Comparison of ENCODE assay signal across 12 cellular contexts in the genomic region with DNA sequence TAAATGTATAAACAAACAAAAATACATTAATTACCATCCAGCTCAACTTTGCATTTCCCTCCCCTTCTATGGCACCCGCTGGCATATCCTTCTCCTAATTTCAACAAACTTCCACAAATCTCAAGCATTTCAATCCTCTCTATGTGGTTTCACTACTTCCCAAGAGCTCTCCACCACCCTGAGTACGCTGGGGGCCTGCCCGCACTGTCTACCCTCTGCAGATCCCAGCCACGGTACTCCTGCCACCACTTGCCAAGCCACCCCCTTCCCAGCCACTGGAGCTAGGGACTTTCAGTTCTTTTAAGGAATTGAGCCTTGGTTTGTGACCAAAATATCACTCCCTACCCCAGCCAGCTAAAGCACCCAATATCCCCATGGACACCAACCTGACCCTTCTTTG. TPM values are rescaled to one million over a fixed set of nuclear protein-coding genes. Genes with fewer than 3 reads are reported as not detected.
A peak's percentile ranks its signal among the peaks of the same experiment; 100 is the strongest.
DNase-seq lines count a peak whose midpoint lies in the region; ATAC-seq and TF ChIP-seq lines count a peak whose summit lies in the region.
"Had no signal": no experiment of that assay in that cellular context is flagged by ENCODE, and none has a peak within 500 bp of the region (broad histone marks: within the 10 kb centered on the region; RNA-seq: fewer than 3 reads in every experiment).

No MANE protein-coding gene starts in this region.

- ATAC-seq in right cardiac atrium (no peak), Right ventricle myocardium superior (ENCODE audit: poor library complexity) (no peak), HG03469 (IDR thresholded peaks at IDR 0.05; ENCODE audit: unreplicated experiment) (no peak), HG03565 (IDR thresholded peaks at IDR 0.05; ENCODE audit: unreplicated experiment) (no peak)
- ATAC-seq: sciatic nerve had no signal

- H4K91ac ChIP-seq in trophoblast cell (ENCODE audit: low read depth, low read length) = no peak overlapping the region

- peaks cover 0 to 4% of the 10 kb centered on the region in 2 experiments for H3K36me3 ChIP-seq in trophoblast cell (ENCODE audit: control insufficient read depth in 1 of 2, insufficient read depth in 2 of 2, low read length in 2 of 2)

- H3K4me3 Mint-ChIP-seq in brain (peak overlapping the region; percentile 64 to 86 (median 85)), nephron (peak overlapping the region; percentile 69 to 82 (median 80))

- no peaks in the 10 kb centered on the region for H3K9me3 ChIP-seq in right cardiac atrium (ENCODE audit: control insufficient read depth, low read length)
- H3K9me3 ChIP-seq in trophoblast cell (ENCODE audit: insufficient read depth, low read depth, low read length) = peaks cover 3% of the 10 kb centered on the region

- no peak for DNase-seq in right cardiac atrium
- DNase-seq in Right ventricle myocardium superior = no peak
- no peak for DNase-seq in trophoblast cell
- no peak for DNase-seq in NCI-H2081 treated with DMSO at 0.1 percent for 48 hours (lab: John Stamatoyannopoulos, UW)
- DNase-seq: NCI-H748 treated with DMSO at 0.1 percent for 48 hours, T-helper 9 cell had no signal

- H2AK5ac ChIP-seq in trophoblast cell (ENCODE audit: low read length) = no peak overlapping the region

- peaks cover 14% of the 10 kb centered on the region for H3K79me2 ChIP-seq in trophoblast cell (ENCODE audit: control insufficient read depth, insufficient read depth, low read length, poor library complexity)

- H4K8ac ChIP-seq in trophoblast cell (ENCODE audit: low read depth, low read length) = no peak overlapping the region

- H3K4me3 ChIP-seq in right cardiac atrium (ENCODE audit: low read length) (no peak overlapping the region), trophoblast cell (ENCODE audit: low read depth, low read length) (no peak overlapping the region)

- H3K4ac ChIP-seq in trophoblast cell (ENCODE audit: low read depth, low read length) = no peak overlapping the region

- intact Hi-C loops in right cardiac atrium (cut with DNase I) (no loop called here), Right ventricle myocardium superior (cut with DNase I) (no loop called here)

- H3K4me1 Mint-ChIP-seq in brain (peaks cover 43% of the 10 kb centered on the region), nephron (peaks cover 37% of the 10 kb centered on the region)

- H3K4me2 ChIP-seq in trophoblast cell (ENCODE audit: low read length) = no peak overlapping the region

- H3K23ac ChIP-seq in trophoblast cell (ENCODE audit: low read length) = no peak overlapping the region

- no peak overlapping the region for H3K18ac ChIP-seq in trophoblast cell (ENCODE audit: low read length)

- H3K36me3 Mint-ChIP-seq in brain = peaks cover 39% of the 10 kb centered on the region
- H3K36me3 Mint-ChIP-seq in nephron (ENCODE audit: low read depth) = peaks cover 31% of the 10 kb centered on the region

- H3K27me3 ChIP-seq in right cardiac atrium (ENCODE audit: control insufficient read depth, insufficient read depth) (no peaks in the 10 kb centered on the region), trophoblast cell (ENCODE audit: insufficient read depth, low read length) (no peaks in the 10 kb centered on the region)

- H3K4me1 ChIP-seq in right cardiac atrium (ENCODE audit: control insufficient read depth, insufficient read depth, low read length) = peaks cover 9% of the 10 kb centered on the region
- peaks cover 14 to 15% of the 10 kb centered on the region in 2 experiments for H3K4me1 ChIP-seq in trophoblast cell (ENCODE audit: control insufficient read depth in 1 of 2, insufficient read depth in 2 of 2, low read length in 2 of 2)

- 81% methylated on average over 4 of the region's 4 CpGs for WGBS in right cardiac atrium
- no CpG with 5 or more reads among the region's 4 CpGs for WGBS in trophoblast cell (ENCODE audit: extremely low coverage, insufficient coverage, insufficient read length)

- peaks cover 3% of the 10 kb centered on the region for H3K27me3 Mint-ChIP-seq in brain
- no peaks in the 10 kb centered on the region for H3K27me3 Mint-ChIP-seq in nephron (ENCODE audit: low read depth)

- H4K12ac ChIP-seq in trophoblast cell (ENCODE audit: low read depth, low read length) = no peak overlapping the region

- H2AFZ ChIP-seq in trophoblast cell (ENCODE audit: insufficient read depth, low read length, poor library complexity) = no peak overlapping the region

- peaks cover 19% of the 10 kb centered on the region for H3K79me1 ChIP-seq in trophoblast cell (ENCODE audit: low read length)

- no peak for TF ChIP-seq CTCF in brain (conservative IDR thresholded peaks at IDR 0.05)
- no peak for TF ChIP-seq CTCF in nephron (IDR thresholded peaks at IDR 0.05; ENCODE audit: unreplicated experiment in 3 of 3)

- no peak overlapping the region for H2BK120ac ChIP-seq in trophoblast cell (ENCODE audit: insufficient read depth, low read length, poor library complexity)

- H2BK12ac ChIP-seq in trophoblast cell (ENCODE audit: low read length) = no peak overlapping the region

- H3K27ac Mint-ChIP-seq in brain (peak overlapping the region; percentile 62 to 84 (median 80)), nephron (peak overlapping the region; percentile 79 to 93 (median 79))

- no peak overlapping the region for H3K14ac ChIP-seq in trophoblast cell (ENCODE audit: low read length)

- no peak overlapping the region for H3K9ac ChIP-seq in trophoblast cell (ENCODE audit: low read length)

- H3K27ac ChIP-seq in right cardiac atrium (ENCODE audit: low read length) (peak overlapping the region; percentile 25), trophoblast cell (ENCODE audit: low read depth, low read length) (no peak overlapping the region)
- H3K27ac ChIP-seq: C4-2B had no signal

- H2BK5ac ChIP-seq in trophoblast cell (ENCODE audit: low read depth, low read length, poor library complexity) = no peak overlapping the region

- H3K9me3 Mint-ChIP-seq in brain = peaks cover 0 to 4% (median 2%) of the 10 kb centered on the region in 5 experiments
- no peaks in the 10 kb centered on the region for H3K9me3 Mint-ChIP-seq in nephron

RNA-seq across cellular contexts. Expression of a gene that starts 1.9 kb away (rescaled TPM):
- 10 to 100 TPM; 23.6 to 25.6 (median 24.8) TPM for total RNA-seq in right cardiac atrium
- polyA plus RNA-seq in right cardiac atrium = 18.2 TPM
- total RNA-seq in Right ventricle myocardium superior = 19.5 TPM
- 18.2 TPM for polyA plus RNA-seq in brain (ENCODE audit: insufficient read depth, low read depth, low replicate concordance)
- 3.4 and 3.7 TPM in 2 replicates for polyA plus RNA-seq in trophoblast cell (2013)

RNA-seq across cellular contexts. Expression of a gene that starts 4.3 kb away (rescaled TPM):
- total RNA-seq in right cardiac atrium = 10 to 100 TPM in 3 of 4 donors, 1 to 10 TPM in 1; 8.9 to 19.0 (median 13.3) TPM
- 17.7 TPM for polyA plus RNA-seq in right cardiac atrium
- 10.4 TPM for total RNA-seq in Right ventricle myocardium superior
- polyA plus RNA-seq in brain (ENCODE audit: insufficient read depth, low read depth, low replicate concordance) = 90.4 TPM
- 27.2 and 28.1 TPM in 2 replicates for polyA plus RNA-seq in trophoblast cell (2013)

RNA-seq across cellular contexts. Expression of a gene that starts 18.2 kb away (rescaled TPM):
- total RNA-seq in right cardiac atrium (1 to 10 TPM in 3 of 4 donors, under 1 TPM in 1; 0.82 to 2.6 (median 1.9) TPM), Right ventricle myocardium superior (1.3 TPM)
- polyA plus RNA-seq in right cardiac atrium (0.14 TPM), brain (ENCODE audit: insufficient read depth, low read depth, low replicate concordance) (1.1 TPM)
- polyA plus RNA-seq in trophoblast cell (2013) = 1.4 TPM in 2 replicates

RNA-seq across cellular contexts. Expression of a gene that starts 31.2 kb away (rescaled TPM):
- total RNA-seq in right cardiac atrium = under 1 TPM in 1 of 4 donors, not detected in 3; 0.47 TPM
- polyA plus RNA-seq in right cardiac atrium = not detected
- total RNA-seq in Right ventricle myocardium superior = 0.46 TPM
- 0.32 TPM for polyA plus RNA-seq in brain (ENCODE audit: insufficient read depth, low read depth, low replicate concordance)
- polyA plus RNA-seq in trophoblast cell (2013) = not detected in 2 replicates

RNA-seq across cellular contexts. Expression of a gene that starts 56.4 kb away (rescaled TPM):
- total RNA-seq in right cardiac atrium (10 to 100 TPM; 10.3 to 17.4 (median 14.8) TPM), Right ventricle myocardium superior (10.1 TPM)
- polyA plus RNA-seq in right cardiac atrium (12.6 TPM), brain (ENCODE audit: insufficient read depth, low read depth, low replicate concordance) (32.5 TPM)
- 68.4 and 70.2 TPM in 2 replicates for polyA plus RNA-seq in trophoblast cell (2013)
